8 cellular contexts compared by ENCODE assay signal in genomic region chr17:78357687-78358537, GRCh38. TPM values are rescaled to one million over a fixed set of nuclear protein-coding genes. Genes with fewer than 3 reads are reported as not detected.
DNase-seq lines count a peak whose midpoint lies in the region; ATAC-seq and TF ChIP-seq lines count a peak whose summit lies in the region.

No MANE protein-coding gene starts in this region.

- H3T11ph ChIP-seq in H9 (ENCODE audit: low read length), result no peak overlapping the region

- H3K9me3 ChIP-seq in H9 (ENCODE audit: control insufficient read depth, low read depth, low read length) (no peaks in the 10 kb centered on the region), iPS-20b (ENCODE audit: insufficient read depth, low read depth, low read length) (no peaks in the 10 kb centered on the region), spleen (no peaks in the 10 kb centered on the region)

- H3K27ac Mint-ChIP-seq in H9, result peak overlapping the region in 1 of 3 experiments; percentile 34; a peak in 1 of 7 replicates
- H3K27ac Mint-ChIP-seq in activated naive CD4-positive, alpha-beta T cell treated with anti-CD3 and anti-CD28 coated beads, Interleukin-2, amount 50 U/mL, for 72 hours, result peak overlapping the region; percentile 98 to 99

- H3K27ac ChIP-seq in H9 (ENCODE audit: insufficient read length, low read depth, low read length) (no peak overlapping the region), iPS-20b (ENCODE audit: low read length) (no peak overlapping the region), spleen (peak overlapping the region; percentile 85 to 98 (median 96))

- in situ Hi-C loops in ACHN (cut with HindIII; ENCODE audit: low pct_ligation_motif_present, low pct_unique_long_range_greater_than_20kb, low sequenced_read_pairs), result no loop called here

- peak overlapping the region; percentile 63 to 84 for H3K4me3 Mint-ChIP-seq in H9

- no peak overlapping the region for H3K14ac ChIP-seq in H9 (ENCODE audit: insufficient read depth, low read length)

- H3K79me1 ChIP-seq in H9 (ENCODE audit: insufficient read depth, low read depth, low read length, poor library complexity, severe bottlenecking), result no peaks in the 10 kb centered on the region

- TF ChIP-seq CTCF in H9 (conservative IDR thresholded peaks at IDR 0.05), result no peak
- TF ChIP-seq CTCF in spleen (IDR thresholded peaks at IDR 0.05 in 8 of 11, conservative IDR thresholded peaks at IDR 0.05 in 3 of 11), result no peak

- no peak overlapping the region for H3K18ac ChIP-seq in H9 (ENCODE audit: insufficient read length, low read depth, low read length)

- peak overlapping the region; percentile 42 for H3K4me2 ChIP-seq in H9 (ENCODE audit: insufficient read depth, insufficient read length, low read length)

- WGBS in H9 (ENCODE audit: extremely low coverage, insufficient read length, low lambda C conversion rate), result no CpG with 5 or more reads among the region's 25 CpGs
- WGBS in spleen, 5 donors, result 72 to 82% (median 78%) methylated on average over 18 to 25 of the region's 25 CpGs

- H3K79me2 ChIP-seq in H9 (ENCODE audit: insufficient read depth, low read length), result peaks cover 15% of the 10 kb centered on the region; the same call in 1 of the 2 replicates

- no peak for TF ChIP-seq POLR2A in spleen (IDR thresholded peaks at IDR 0.05)

- peak overlapping the region; percentile 86 for H3K4me3 ChIP-seq in iPS-20b (ENCODE audit: low read length)
- H3K4me3 ChIP-seq in spleen, result peak overlapping the region; percentile 58 to 98 (median 89)

- H2AK5ac ChIP-seq in H9 (ENCODE audit: insufficient read length, low read length), result no peak overlapping the region

- H2BK5ac ChIP-seq in H9 (ENCODE audit: insufficient read length, low read length), result no peak overlapping the region

- no peak overlapping the region for H2BK120ac ChIP-seq in H9 (ENCODE audit: low read depth, low read length, poor library complexity, severe bottlenecking)

- H4K91ac ChIP-seq in H9 (ENCODE audit: insufficient read length, low read depth, low read length), result no peak overlapping the region

- peak overlapping the region; percentile 7 for H3K9ac ChIP-seq in H9 (ENCODE audit: extremely low read depth, insufficient read length, low read length)
- no peak overlapping the region; the same call in 1 of the 2 replicates for H3K9ac ChIP-seq in iPS-20b (ENCODE audit: low read depth, low read length)

- H2BK20ac ChIP-seq in H9 (ENCODE audit: low read depth, low read length, poor library complexity, severe bottlenecking), result no peak overlapping the region

- peaks cover 73% of the 10 kb centered on the region for H3K27me3 Mint-ChIP-seq in H9 (ENCODE audit: low read depth)

- ATAC-seq in activated naive CD4-positive, alpha-beta T cell treated with anti-CD3 and anti-CD28 coated beads, Interleukin-2, amount 50 U/mL, for 72 hours, result no peak
- ATAC-seq in GM19395 (IDR thresholded peaks at IDR 0.05; ENCODE audit: unreplicated experiment) (no peak), HG02840 (IDR thresholded peaks at IDR 0.05; ENCODE audit: low FRiP score, unreplicated experiment) (no peak)

- no peak overlapping the region for H3K56ac ChIP-seq in H9 (ENCODE audit: insufficient read length, low read depth, low read length)

- H3K23ac ChIP-seq in H9 (ENCODE audit: insufficient read length, low read depth, low read length), result no peak overlapping the region

- peaks cover 14 to 21% (median 14%) of the 10 kb centered on the region in 3 experiments; a peak in 6 of 7 replicates for H3K36me3 Mint-ChIP-seq in H9 (ENCODE audit: insufficient read depth in 1 of 3, low read depth in 3 of 3)
- H3K36me3 Mint-ChIP-seq in activated naive CD4-positive, alpha-beta T cell treated with anti-CD3 and anti-CD28 coated beads, Interleukin-2, amount 50 U/mL, for 72 hours, result peaks cover 37 to 41% of the 10 kb centered on the region in 2 donors

- H3K4me1 ChIP-seq in H9 (ENCODE audit: insufficient read depth, low read length) (peaks cover 21% of the 10 kb centered on the region; the same call in 1 of the 2 replicates), iPS-20b (ENCODE audit: insufficient read depth, low read length) (peaks cover 37% of the 10 kb centered on the region), spleen (peaks cover 45 to 84% (median 80%) of the 10 kb centered on the region in 6 donors)

- H3K36me3 ChIP-seq in iPS-20b (ENCODE audit: insufficient read depth, low read depth, low read length) (peaks cover 20% of the 10 kb centered on the region), spleen (peaks cover 0 to 35% (median 25%) of the 10 kb centered on the region in 6 donors)

- H3K27me3 ChIP-seq in H9 (ENCODE audit: insufficient read depth, low read length) (no peaks in the 10 kb centered on the region), iPS-20b (ENCODE audit: insufficient read depth, low read length) (peaks cover 54% of the 10 kb centered on the region), spleen (replicated peaks in 1 of 7) (peaks cover 0 to 17% (median 0%) of the 10 kb centered on the region in 7 donors)

- no peak overlapping the region for H2BK12ac ChIP-seq in H9 (ENCODE audit: insufficient read length, low read depth, low read length)

- H3K4ac ChIP-seq in H9 (ENCODE audit: low read depth, low read length), result no peak overlapping the region

- H4K20me1 ChIP-seq in H9 (ENCODE audit: control insufficient read depth, insufficient read depth, insufficient read length), result no peaks in the 10 kb centered on the region

- no peak overlapping the region for H4K8ac ChIP-seq in H9 (replicated peaks; ENCODE audit: insufficient read length, low read depth, low read length)

- intact Hi-C loops in spleen (cut with DNase I; ENCODE audit: low total_unique reads), result no loop called here

- H2AFZ ChIP-seq in H9 (ENCODE audit: low read length), result no peak overlapping the region

- peaks cover 0 to 4% of the 10 kb centered on the region in 2 experiments; a peak in 2 of 5 replicates for H3K9me3 Mint-ChIP-seq in H9
- H3K9me3 Mint-ChIP-seq in activated naive CD4-positive, alpha-beta T cell treated with anti-CD3 and anti-CD28 coated beads, Interleukin-2, amount 50 U/mL, for 72 hours, result no peaks in the 10 kb centered on the region

- H2BK15ac ChIP-seq in H9 (ENCODE audit: low read depth, low read length), result no peak overlapping the region

- H3K4me1 Mint-ChIP-seq in H9, result peaks cover 61 to 70% of the 10 kb centered on the region in 2 experiments

- H3K23me2 ChIP-seq in H9 (ENCODE audit: insufficient read length, low read depth, low read length, poor library complexity, severe bottlenecking), result peaks cover 26% of the 10 kb centered on the region

- peak; percentile 76 for DNase-seq in H9
- DNase-seq in activated naive CD4-positive, alpha-beta T cell treated with anti-CD3 and anti-CD28 coated beads, Interleukin-2, amount 50 U/mL, for 72 hours (ENCODE audit: low spot score in 2 of 2), result no peak
- no peak for DNase-seq in spleen
- DNase-seq in DMS153 treated with DMSO at 0.1 percent for 48 hours (lab: John Stamatoyannopoulos, UW; ENCODE audit: unreplicated experiment), result no peak
- DNase-seq in ACHN, result no peak

- no peak overlapping the region for H4K5ac ChIP-seq in H9 (ENCODE audit: insufficient read length, low read depth, low read length)

RNA-seq across cellular contexts. Expression of gene SOCS3, which starts 2.0 kb away (rescaled TPM):
- 9.5 and 9.6 TPM in 2 replicates for total RNA-seq in H9 (2021)
- 100 to 1,000 TPM; 179 to 182 TPM for total RNA-seq in activated naive CD4-positive, alpha-beta T cell treated with anti-CD3 and anti-CD28 coated beads, Interleukin-2, amount 50 U/mL, for 72 hours
- 100 to 1,000 TPM in 4 of 7 donors, 10 to 100 TPM in 3; 21.4 to 164 (median 103) TPM for total RNA-seq in spleen
- 10 to 100 TPM; 10.7 to 22.2 (median 12.2) TPM for polyA plus RNA-seq in spleen

RNA-seq across cellular contexts. Expression of gene PGS1, which starts 20.5 kb away (rescaled TPM):
- total RNA-seq in H9 (2021) (41.8 and 45.7 TPM in 2 replicates), spleen (100 to 1,000 TPM in 6 of 7 donors, 10 to 100 TPM in 1; 60.1 to 217 (median 112) TPM)
- 100 to 1,000 TPM in 1 of 2 donors, 10 to 100 TPM in 1; 63.5 to 122 TPM for total RNA-seq in activated naive CD4-positive, alpha-beta T cell treated with anti-CD3 and anti-CD28 coated beads, Interleukin-2, amount 50 U/mL, for 72 hours
- polyA plus RNA-seq in spleen, result 10 to 100 TPM; 20.0 to 34.7 (median 20.5) TPM

Comparison
In these comparisons a context has a peak if more than half of its experiments do, and no peak if none do; other contexts are left out.
1. H3K27ac ChIP-seq: peak in spleen (8 of 8); none in H9 (single experiment) and iPS-20b (single experiment).